ENCODE assay signal across 23 cellular contexts in the genomic region with DNA sequence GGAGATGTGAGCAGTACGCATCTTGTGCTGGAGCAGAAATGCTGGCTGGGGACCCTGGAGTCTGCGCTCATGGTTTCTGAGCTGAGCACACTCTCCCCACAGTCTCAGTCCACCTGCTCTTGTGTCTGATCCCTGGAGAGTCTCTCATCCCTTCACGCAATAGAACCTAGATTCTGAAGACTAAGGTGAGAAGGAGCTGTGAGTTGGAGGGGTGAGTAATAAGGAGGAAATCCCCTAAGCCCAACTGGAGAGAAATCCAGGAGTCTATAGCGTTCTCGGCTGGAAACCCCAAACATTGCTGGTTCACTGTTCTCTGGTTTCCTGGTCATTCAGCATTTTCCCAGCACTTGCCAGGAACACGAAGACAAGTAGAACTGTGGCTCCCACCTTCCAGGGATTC.
DNase-seq lines count a peak whose midpoint lies in the region; ATAC-seq, FAIRE-seq and TF ChIP-seq lines count a peak whose summit lies in the region.
"Had no signal": no experiment of that assay in that cellular context is flagged by ENCODE, and none has a peak within 500 bp of the region (broad histone marks: within the 10 kb centered on the region; RNA-seq: fewer than 3 reads in every experiment).

No MANE protein-coding gene starts in this region.

- H3K4me3 Mint-ChIP-seq in stimulated activated naive CD8-positive, alpha-beta T cell treated with anti-CD3 and anti-CD28 coated beads, Interleukin-15, Interleukin-2, amounts not matched to agents 100 ng/mL and 50 ng/mL, for 24 hours: no peak overlapping the region
- H3K4me3 Mint-ChIP-seq: activated CD4-positive, alpha-beta T cell treated with anti-CD3 and anti-CD28 coated beads, Interleukin-2, amount 10 ng/mL, durations not matched to agents 24 days and 14 days; CD4-positive, alpha-beta T cell had no signal

- FAIRE-seq in RCC 7860 (lab: Jason Lieb, UNC): no peak
- FAIRE-seq: frontal cortex, islet of Langerhans had no signal

- DNase-seq in stimulated activated naive CD8-positive, alpha-beta T cell treated with anti-CD3 and anti-CD28 coated beads, Interleukin-15, Interleukin-2, amounts not matched to agents 100 U/mL and 50 U/mL, for 24 hours: no peak
- peak; percentile 66 for DNase-seq in RCC 7860 (ENCODE audit: low spot score)
- no peak for DNase-seq in left ventricle myocardium inferior
- DNase-seq in NCI-H2196 treated with DMSO at 0.1 percent for 48 hours (lab: John Stamatoyannopoulos, UW; ENCODE audit: unreplicated experiment): no peak
- no peak for DNase-seq in COLO668 (lab: John Stamatoyannopoulos, UW; ENCODE audit: unreplicated experiment)
- DNase-seq: activated CD4-positive, alpha-beta T cell treated with anti-CD3 and anti-CD28 coated beads, Interleukin-2, amount 10 ng/mL, durations not matched to agents 24 days and 14 days; activated CD8-positive, alpha-beta memory T cell treated with anti-CD3 and anti-CD28 coated beads, Interleukin-2, amount 50 U/mL, for 4 hours; CD4-positive, alpha-beta T cell; erythroblast; GDM1; hypothalamus; KG1; lower lobe of right lung; NCI-H187 treated with DMSO at 0.1 percent for 48 hours; NCI-H2227 treated with DMSO at 0.1 percent for 48 hours; SJCRH30; testis; uterus had no signal

- no peak for TF ChIP-seq CTCF in left ventricle myocardium inferior (IDR thresholded peaks at IDR 0.05; ENCODE audit: borderline replicate concordance)

- intact Hi-C loops in left ventricle myocardium inferior (cut with micrococcal nuclease): no loop called here

- H3K27me3 Mint-ChIP-seq in stimulated activated naive CD8-positive, alpha-beta T cell treated with anti-CD3 and anti-CD28 coated beads, Interleukin-15, Interleukin-2, amounts not matched to agents 100 ng/mL and 50 ng/mL, for 24 hours: no peaks in the 10 kb centered on the region
- H3K27me3 Mint-ChIP-seq: activated CD4-positive, alpha-beta T cell treated with anti-CD3 and anti-CD28 coated beads, Interleukin-2, amount 10 ng/mL, durations not matched to agents 24 days and 14 days; CD4-positive, alpha-beta T cell had no signal

- H3K9me3 ChIP-seq in left ventricle myocardium inferior (replicated peaks): no peaks in the 10 kb centered on the region
- H3K9me3 ChIP-seq: ascending aorta, lower lobe of right lung, SJCRH30, testis, uterus had no signal

- no peak overlapping the region for H3K4me3 ChIP-seq in left ventricle myocardium inferior
- H3K4me3 ChIP-seq: ascending aorta, lower lobe of right lung, SJCRH30, testis, uterus had no signal

- H3K27me3 ChIP-seq in left ventricle myocardium inferior (ENCODE audit: low read depth): no peaks in the 10 kb centered on the region
- H3K27me3 ChIP-seq: ascending aorta, testis, uterus had no signal

- H3K4me1 Mint-ChIP-seq in stimulated activated naive CD8-positive, alpha-beta T cell treated with anti-CD3 and anti-CD28 coated beads, Interleukin-15, Interleukin-2, amounts not matched to agents 100 ng/mL and 50 ng/mL, for 24 hours (ENCODE audit: low read depth): peaks cover 40% of the 10 kb centered on the region

- H3K36me3 Mint-ChIP-seq in stimulated activated naive CD8-positive, alpha-beta T cell treated with anti-CD3 and anti-CD28 coated beads, Interleukin-15, Interleukin-2, amounts not matched to agents 100 ng/mL and 50 ng/mL, for 24 hours (ENCODE audit: low read depth): no peaks in the 10 kb centered on the region

- peak overlapping the region; percentile 41 for H3K27ac Mint-ChIP-seq in stimulated activated naive CD8-positive, alpha-beta T cell treated with anti-CD3 and anti-CD28 coated beads, Interleukin-15, Interleukin-2, amounts not matched to agents 100 ng/mL and 50 ng/mL, for 24 hours
- H3K27ac Mint-ChIP-seq: CD4-positive, alpha-beta T cell had no signal

- H3K36me3 ChIP-seq in left ventricle myocardium inferior: no peaks in the 10 kb centered on the region
- H3K36me3 ChIP-seq: ascending aorta, lower lobe of right lung, SJCRH30, uterus had no signal

- ATAC-seq in stimulated activated naive CD8-positive, alpha-beta T cell treated with anti-CD3 and anti-CD28 coated beads, Interleukin-15, Interleukin-2, amounts not matched to agents 100 U/mL and 50 U/mL, for 24 hours: no peak
- peak; percentile 33 for ATAC-seq in esophagus mucosa
- ATAC-seq: lower lobe of right lung had no signal

- no peaks in the 10 kb centered on the region for H3K9me3 Mint-ChIP-seq in stimulated activated naive CD8-positive, alpha-beta T cell treated with anti-CD3 and anti-CD28 coated beads, Interleukin-15, Interleukin-2, amounts not matched to agents 100 ng/mL and 50 ng/mL, for 24 hours
- H3K9me3 Mint-ChIP-seq: activated CD4-positive, alpha-beta T cell treated with anti-CD3 and anti-CD28 coated beads, Interleukin-2, amount 10 ng/mL, durations not matched to agents 24 days and 14 days; CD4-positive, alpha-beta T cell had no signal

- no peak overlapping the region for H3K27ac ChIP-seq in left ventricle myocardium inferior (replicated peaks)
- H3K27ac ChIP-seq: ascending aorta, lower lobe of right lung, SJCRH30, testis, uterus had no signal

- peaks cover 26% of the 10 kb centered on the region for H3K4me1 ChIP-seq in left ventricle myocardium inferior
- H3K4me1 ChIP-seq: ascending aorta, testis, uterus had no signal
